ENCODE assay signal across 8 cellular contexts in genomic region chr19:17107546-17108452, GRCh38. TPM values are rescaled to one million over a fixed set of nuclear protein-coding genes. Genes with fewer than 3 reads are reported as not detected.
DNase-seq lines count a peak whose midpoint lies in the region; ATAC-seq and TF ChIP-seq lines count a peak whose summit lies in the region.

No MANE protein-coding gene starts in this region.

- H3K9me3 ChIP-seq in HUES64 (ENCODE audit: insufficient read depth, low read depth, low read length), result no peaks in the 10 kb centered on the region
- H3K9me3 ChIP-seq in adipocyte (ENCODE audit: control insufficient read depth, low read length), result no peaks in the 10 kb centered on the region

- H3K4me1 ChIP-seq in HUES64 (ENCODE audit: insufficient read depth, low read length), result peaks cover 3% of the 10 kb centered on the region; the same call in 1 of the 2 replicates
- peaks cover 14% of the 10 kb centered on the region for H3K4me1 ChIP-seq in adipocyte (ENCODE audit: control insufficient read depth, insufficient read depth, low read length)

- DNase-seq in BJ (ENCODE audit: low read depth) (peak; percentile 93), adipocyte (ENCODE audit: low read depth) (peak; percentile 98), left ventricle myocardium superior (peak; percentile 74), pulmonary artery endothelial cell (ENCODE audit: low read depth, low spot score) (peak; percentile 87), COLO668 (lab: John Stamatoyannopoulos, UW; ENCODE audit: unreplicated experiment) (no peak), NCI-H524 treated with DMSO at 0.1 percent for 48 hours (lab: John Stamatoyannopoulos, UW) (no peak)

- CTCF ChIA-PET in BJ (lab: Yijun Ruan, JAX), result interaction anchor here (0.9 kb wide), 1 partner anchor 11 kb away, joined by 3 read pairs; no protein-coding TSS in a partner anchor

- no peak for TF ChIP-seq CTCF in BJ (IDR thresholded peaks at IDR 0.05; ENCODE audit: insufficient read depth, low read depth, low read length)

- H3K9ac ChIP-seq in HUES64 (ENCODE audit: low read depth, low read length) (no peak overlapping the region), adipocyte (ENCODE audit: low read length) (peak overlapping the region; percentile 82)

- H3K27ac ChIP-seq in HUES64 (ENCODE audit: low read depth, low read length), result 0 out of 2 replicates have a peak overlapping the region, but pooled peaks have one; percentile 41

- intact Hi-C loops in left ventricle myocardium superior (cut with micrococcal nuclease), result no loop called here

- H3K27me3 ChIP-seq in BJ (ENCODE audit: control insufficient read depth, insufficient read depth, low read length), result no peaks in the 10 kb centered on the region
- H3K27me3 ChIP-seq in HUES64 (ENCODE audit: insufficient read depth, low read length), result no peaks in the 10 kb centered on the region
- H3K27me3 ChIP-seq in adipocyte (replicated peaks; ENCODE audit: control insufficient read depth, insufficient read depth, low read length), result no peaks in the 10 kb centered on the region

- WGBS in HUES64, result 82% methylated on average over 27 of the region's 27 CpGs

- ATAC-seq in left ventricle myocardium superior (peak; percentile 81), GM18517 (IDR thresholded peaks at IDR 0.05; ENCODE audit: unreplicated experiment) (no peak)

- POLR2A ChIA-PET in BJ (lab: Charles Lee), result no interaction called here

- H3K4me3 ChIP-seq in BJ (ENCODE audit: low read depth, low read length), result peak overlapping the region; percentile 4; the same call in 1 of the 2 replicates
- no peak overlapping the region for H3K4me3 ChIP-seq in HUES64 (ENCODE audit: low read length)
- H3K4me3 ChIP-seq in adipocyte (ENCODE audit: low read length), result peak overlapping the region; percentile 61

- H3K36me3 ChIP-seq in BJ (ENCODE audit: control insufficient read depth, insufficient read depth, low read length), result peaks cover 23% of the 10 kb centered on the region
- peaks cover 29% of the 10 kb centered on the region for H3K36me3 ChIP-seq in HUES64 (ENCODE audit: insufficient read depth, low read length)
- peaks cover 37% of the 10 kb centered on the region for H3K36me3 ChIP-seq in adipocyte (ENCODE audit: control insufficient read depth, insufficient read depth, low read length, severe bottlenecking)

RNA-seq across cellular contexts. Expression of gene MYO9B, which starts 32.2 kb away (rescaled TPM):
- 26.5 and 40.8 TPM in 2 replicates for polyA plus RNA-seq in BJ (2011; rRNA removed)
- polyA minus RNA-seq in BJ (2011; rRNA and poly(A)+ RNA removed), result 106 and 110 TPM in 2 replicates
- polyA plus RNA-seq in HUES64 (2013, experiment 1 of 2), result 42.1 TPM
- 46.2 TPM for polyA plus RNA-seq in HUES64 (2013, experiment 2 of 2)
- total RNA-seq in left ventricle myocardium superior (38.1 TPM), pulmonary artery endothelial cell (48.1 and 55.4 TPM in 2 replicates)

RNA-seq across cellular contexts. Expression of gene HAUS8, which starts 32.5 kb away (rescaled TPM):
- 11.0 and 14.0 TPM in 2 replicates for polyA plus RNA-seq in BJ (2011; rRNA removed)
- 4.9 and 5.0 TPM in 2 replicates for polyA minus RNA-seq in BJ (2011; rRNA and poly(A)+ RNA removed)
- 19.6 TPM for polyA plus RNA-seq in HUES64 (2013, experiment 1 of 2)
- polyA plus RNA-seq in HUES64 (2013, experiment 2 of 2), result 23.6 TPM
- total RNA-seq in left ventricle myocardium superior, result 6.1 TPM
- 5.0 and 7.8 TPM in 2 replicates for total RNA-seq in pulmonary artery endothelial cell

Comparison
In these comparisons a context has a peak if more than half of its experiments do, and no peak if none do; other contexts are left out.
1. DNase-seq: peak in BJ (single experiment), adipocyte (single experiment), left ventricle myocardium superior (single experiment) and pulmonary artery endothelial cell (single experiment); none in COLO668 (single experiment) and NCI-H524 treated with DMSO at 0.1 percent for 48 hours (single experiment).